In genomic region chr9:112380102-112380581, GRCh38 we compare ENCODE assay signal across 8 cellular contexts. TPM values are rescaled to one million over a fixed set of nuclear protein-coding genes. Genes with fewer than 3 reads are reported as not detected.
DNase-seq lines count a peak whose midpoint lies in the region; ATAC-seq and TF ChIP-seq lines count a peak whose summit lies in the region.

HSDL2 (plus strand) TSS chr9:112380108; CDS start chr9:112380164, 56 bp downstream.

- H3K4me1 ChIP-seq in heart right ventricle (peaks cover 0 to 67% (median 57%) of the 10 kb centered on the region in 9 donors), psoas muscle (peaks cover 37% of the 10 kb centered on the region)

- no peaks in the 10 kb centered on the region for H3K27me3 Mint-ChIP-seq in activated naive CD8-positive, alpha-beta T cell treated with anti-CD3 and anti-CD28 coated beads for 36 hours

- H3K36me3 ChIP-seq in heart right ventricle (no peaks in the 10 kb centered on the region), psoas muscle (ENCODE audit: insufficient read depth in 1 of 2, low read depth in 1 of 2) (no peaks in the 10 kb centered on the region)

- H3K27me3 ChIP-seq in heart right ventricle (no peaks in the 10 kb centered on the region), psoas muscle (ENCODE audit: insufficient read depth in 3 of 3, low read length in 2 of 3) (no peaks in the 10 kb centered on the region)

- H3K27ac Mint-ChIP-seq in activated naive CD8-positive, alpha-beta T cell treated with anti-CD3 and anti-CD28 coated beads for 36 hours: peak within 1 kb of the TSS; percentile 99

- ATAC-seq in GM21786 (IDR thresholded peaks at IDR 0.05; ENCODE audit: unreplicated experiment) (peak; percentile 21), heart right ventricle (peak; percentile 23 to 82 (median 42)), psoas muscle (peak; percentile 42 to 61 (median 56))

- peak within 1 kb of the TSS; percentile 60 for H3K4me3 ChIP-seq in GM12865 (ENCODE audit: low read depth, low read length)
- peak within 1 kb of the TSS; percentile 65 for H3K4me3 ChIP-seq in LNCaP clone FGC (ENCODE audit: low read depth, low read length)
- H3K4me3 ChIP-seq in heart right ventricle: peak within 1 kb of the TSS; percentile 65 to 92 (median 80)
- H3K4me3 ChIP-seq in psoas muscle: peak within 1 kb of the TSS; percentile 75

- H3K27ac ChIP-seq in heart right ventricle (peak within 1 kb of the TSS; percentile 90 to 99 (median 97)), psoas muscle (peak within 1 kb of the TSS; percentile 96)

- H3K9me3 ChIP-seq in heart right ventricle (no peaks in the 10 kb centered on the region), psoas muscle (no peaks in the 10 kb centered on the region)

- peak within 1 kb of the TSS; percentile 98 for H3K4me3 Mint-ChIP-seq in activated naive CD8-positive, alpha-beta T cell treated with anti-CD3 and anti-CD28 coated beads for 36 hours

- peaks cover 10% of the 10 kb centered on the region for H3K36me3 Mint-ChIP-seq in activated naive CD8-positive, alpha-beta T cell treated with anti-CD3 and anti-CD28 coated beads for 36 hours

- H3K4me1 Mint-ChIP-seq in activated naive CD8-positive, alpha-beta T cell treated with anti-CD3 and anti-CD28 coated beads for 36 hours: peaks cover 29% of the 10 kb centered on the region

- peak; percentile 52 for DNase-seq in GM12865 (ENCODE audit: low read depth)
- DNase-seq in LNCaP clone FGC (ENCODE audit: low read depth): no peak
- peak; percentile 48 for DNase-seq in activated naive CD8-positive, alpha-beta T cell treated with anti-CD3 and anti-CD28 coated beads for 36 hours
- DNase-seq in heart right ventricle: peak in 1 of 2 donors; percentile 54
- DNase-seq in psoas muscle: peak in 1 of 2 donors; percentile 59
- DNase-seq in GDM1 (lab: John Stamatoyannopoulos, UW): no peak
- no peak for DNase-seq in NCI-H2081 (lab: John Stamatoyannopoulos, UW)

- WGBS in heart right ventricle, 2 donors: 1% methylated on average over 39 of the region's 39 CpGs
- 0 to 1% (median 0%) methylated on average over 28 to 39 of the region's 39 CpGs for WGBS in psoas muscle, 3 donors

- H3K9me3 Mint-ChIP-seq in activated naive CD8-positive, alpha-beta T cell treated with anti-CD3 and anti-CD28 coated beads for 36 hours: peaks cover under 1% of the 10 kb centered on the region

- intact Hi-C loops in heart right ventricle (cut with DNase I) (loop anchor here in 1 of 10 donors (2.0 kb wide), 1 partner anchor 339 kb away; the partner anchor contains the start of gene INIP), psoas muscle (cut with DNase I) (loop anchor here (5.0 kb wide), 2 partner anchors 42 to 372 kb away; partner anchors contain the start of gene SNX30 (in 1 of the 2))

- TF ChIP-seq CTCF in GM12865 (IDR thresholded peaks at IDR 0.05; ENCODE audit: insufficient read depth, low read depth, low read length, missing control alignments) (no peak), LNCaP clone FGC (IDR thresholded peaks at IDR 0.05; ENCODE audit: control insufficient read depth, extremely low read depth, insufficient read depth) (no peak), heart right ventricle (IDR thresholded peaks at IDR 0.05) (no peak), psoas muscle (IDR thresholded peaks at IDR 0.05) (no peak)

RNA-seq across cellular contexts. Expression of gene HSDL2, which starts in this region (rescaled TPM):
- total RNA-seq in activated naive CD8-positive, alpha-beta T cell treated with anti-CD3 and anti-CD28 coated beads for 36 hours: 10 to 100 TPM; 21.4 to 22.3 TPM
- total RNA-seq in heart right ventricle (100 to 1,000 TPM; 129 to 238 (median 198) TPM), psoas muscle (100 to 1,000 TPM in 1 of 4 donors, 10 to 100 TPM in 3; 86.8 to 119 (median 95.3) TPM)
- polyA plus RNA-seq in heart right ventricle (100 to 1,000 TPM in 1 of 2 donors, 10 to 100 TPM in 1; 36.6 to 119 TPM), psoas muscle (10 to 100 TPM; 62.1 to 66.2 (median 64.9) TPM)

Comparison
In these comparisons a context has a peak if more than half of its experiments do, and no peak if none do; other contexts are left out.
1. DNase-seq: peak in GM12865 (single experiment) and activated naive CD8-positive, alpha-beta T cell treated with anti-CD3 and anti-CD28 coated beads for 36 hours (single experiment); none in LNCaP clone FGC (single experiment), GDM1 (single experiment) and NCI-H2081 (0 of 2).
2. Peak in every context shown above with its lines, with median percentiles within 50 percentile points of each other: H3K4me3 ChIP-seq and ATAC-seq.